Comparison of ENCODE assay signal across 8 cellular contexts in genomic region chr11:106087815-106088435, GRCh38. TPM values are rescaled to one million over a fixed set of nuclear protein-coding genes. Genes with fewer than 3 reads are reported as not detected.
DNase-seq lines count a peak whose midpoint lies in the region; ATAC-seq and TF ChIP-seq lines count a peak whose summit lies in the region.

No MANE protein-coding gene starts in this region.

- BruUV-seq in PC-9 (replicated peaks; lab: Mats Ljungman, UMichigan) = no TSS peak

- no peak overlapping the region for H3K4me3 Mint-ChIP-seq in activated naive CD8-positive, alpha-beta T cell treated with anti-CD3 and anti-CD28 coated beads for 36 hours

- H3K4me3 ChIP-seq in PC-9 (no peak overlapping the region), heart right ventricle (no peak overlapping the region)

- peaks cover 84% of the 10 kb centered on the region for H3K79me2 ChIP-seq in PC-9 (ENCODE audit: low read depth)

- CTCF ChIA-PET in PC-9 (lab: Charles Lee) = no interaction called here

- intact Hi-C loops in PC-9 (cut with micrococcal nuclease; ENCODE audit: unreplicated experiment) = loop anchor here (5.0 kb wide), 1 partner anchor 949 kb away; no protein-coding TSS in a partner anchor
- intact Hi-C loops in heart right ventricle (cut with DNase I) = no loop called here
- intact Hi-C loops in sciatic nerve (cut with DNase I) = no loop called here

- H3K27ac ChIP-seq in PC-9 = no peak overlapping the region
- H3K27ac ChIP-seq in heart right ventricle = no peak overlapping the region

- TF ChIP-seq CTCF in PC-9 (conservative IDR thresholded peaks at IDR 0.05) (peak; percentile 98), heart right ventricle (IDR thresholded peaks at IDR 0.05) (peak; percentile 51 to 87 (median 73))

- H3K27me3 ChIP-seq in PC-9 (ENCODE audit: insufficient read depth, low read depth) (no peaks in the 10 kb centered on the region), heart right ventricle (no peaks in the 10 kb centered on the region)

- H3K36me3 ChIP-seq in PC-9 (ENCODE audit: low read depth) (peaks cover 43% of the 10 kb centered on the region), heart right ventricle (peaks cover 0 to 66% (median 14%) of the 10 kb centered on the region in 9 donors)

- no peak overlapping the region for H2AFZ ChIP-seq in PC-9

- H3K9me3 ChIP-seq in PC-9 (ENCODE audit: insufficient read depth, low read depth) (no peaks in the 10 kb centered on the region), heart right ventricle (no peaks in the 10 kb centered on the region)

- no peaks in the 10 kb centered on the region for H3K9me3 Mint-ChIP-seq in activated naive CD8-positive, alpha-beta T cell treated with anti-CD3 and anti-CD28 coated beads for 36 hours

- peaks cover 4% of the 10 kb centered on the region; the same call in 1 of the 2 replicates for H3K4me1 ChIP-seq in PC-9 (replicated peaks; ENCODE audit: insufficient read depth)
- peaks cover 0 to 52% (median 34%) of the 10 kb centered on the region in 9 donors for H3K4me1 ChIP-seq in heart right ventricle

- H4K20me1 ChIP-seq in PC-9 (ENCODE audit: insufficient read depth) = peaks cover 73% of the 10 kb centered on the region

- WGBS in heart right ventricle, 2 donors = 38 to 51% methylated on average over 9 of the region's 9 CpGs

- no peaks in the 10 kb centered on the region for H3K27me3 Mint-ChIP-seq in activated naive CD8-positive, alpha-beta T cell treated with anti-CD3 and anti-CD28 coated beads for 36 hours

- DNase-seq in NCI-H1417 (lab: John Stamatoyannopoulos, UW) (peak; percentile 10 to 61 (median 34)), NCI-H1417 treated with DMSO at 0.1 percent for 48 hours (lab: John Stamatoyannopoulos, UW) (no peak), PC-9 (peak; percentile 21 to 54), heart right ventricle (peak; percentile 11 to 19), sciatic nerve (ENCODE audit: low spot score) (peak; percentile 63)
- peak; percentile 23 for DNase-seq in activated naive CD8-positive, alpha-beta T cell treated with anti-CD3 and anti-CD28 coated beads for 36 hours

- H3K4me2 ChIP-seq in PC-9 = peak overlapping the region; percentile 38

- H3K27ac Mint-ChIP-seq in activated naive CD8-positive, alpha-beta T cell treated with anti-CD3 and anti-CD28 coated beads for 36 hours = no peak overlapping the region

- H3K36me3 Mint-ChIP-seq in activated naive CD8-positive, alpha-beta T cell treated with anti-CD3 and anti-CD28 coated beads for 36 hours = peaks cover 25% of the 10 kb centered on the region

- H3K4me1 Mint-ChIP-seq in activated naive CD8-positive, alpha-beta T cell treated with anti-CD3 and anti-CD28 coated beads for 36 hours = peaks cover 55% of the 10 kb centered on the region

- H3F3A ChIP-seq in PC-9 (ENCODE audit: insufficient read depth, low read depth) = peaks cover 18% of the 10 kb centered on the region

- H3K9me2 ChIP-seq in PC-9 (ENCODE audit: insufficient read depth) = no peaks in the 10 kb centered on the region

- ATAC-seq in HG03342 (IDR thresholded peaks at IDR 0.05; ENCODE audit: unreplicated experiment) (peak; percentile 28), heart right ventricle (peak in 2 of 8 donors; percentile 46 to 47), sciatic nerve (peak; percentile 68), GM18907 (IDR thresholded peaks at IDR 0.05; ENCODE audit: unreplicated experiment) (no peak)

- POLR2A ChIA-PET in PC-9 (lab: Charles Lee; ENCODE audit: unreplicated experiment) = no interaction called here

RNA-seq across cellular contexts. Expression of gene AASDHPPT, which starts 10.5 kb away (rescaled TPM):
- total RNA-seq in PC-9 (2021) (31.4 and 33.1 TPM in 2 replicates), heart right ventricle (10 to 100 TPM; 31.2 to 46.7 (median 41.1) TPM), sciatic nerve (28.0 TPM)
- total RNA-seq in activated naive CD8-positive, alpha-beta T cell treated with anti-CD3 and anti-CD28 coated beads for 36 hours = 10 to 100 TPM; 58.5 to 60.4 TPM
- 10 to 100 TPM; 13.2 to 15.8 TPM for polyA plus RNA-seq in heart right ventricle

RNA-seq across cellular contexts. Expression of gene KBTBD3, which starts 10.8 kb away (rescaled TPM):
- total RNA-seq in PC-9 (2021) (8.8 and 11.9 TPM in 2 replicates), heart right ventricle (10 to 100 TPM in 3 of 10 donors, 1 to 10 TPM in 7; 6.3 to 13.8 (median 9.1) TPM), sciatic nerve (16.0 TPM)
- total RNA-seq in activated naive CD8-positive, alpha-beta T cell treated with anti-CD3 and anti-CD28 coated beads for 36 hours = 1 to 10 TPM; 4.8 to 6.4 TPM
- polyA plus RNA-seq in heart right ventricle = 1 to 10 TPM; 4.2 to 5.0 TPM
